Comparison of ENCODE assay signal across 18 cellular contexts in genomic region chrX:30414144-30414543, GRCh38.
DNase-seq lines count a peak whose midpoint lies in the region; ATAC-seq and TF ChIP-seq lines count a peak whose summit lies in the region.
"Had no signal": no experiment of that assay in that cellular context is flagged by ENCODE, and none has a peak within 500 bp of the region (broad histone marks: within the 10 kb centered on the region; RNA-seq: fewer than 3 reads in every experiment).

No MANE protein-coding gene starts in this region.

- H3K4me2 ChIP-seq in hepatocyte (no peak overlapping the region), osteoblast (ENCODE audit: insufficient read depth, low read length) (no peak overlapping the region)
- H3K4me2 ChIP-seq: GM23338 had no signal

- H3K36me3 ChIP-seq in hepatocyte (replicated peaks; ENCODE audit: insufficient read depth, low read depth) (no peaks in the 10 kb centered on the region), osteoblast (ENCODE audit: insufficient read depth, low read length) (no peaks in the 10 kb centered on the region)

- H3K4me1 ChIP-seq in hepatocyte (ENCODE audit: insufficient read depth) (no peaks in the 10 kb centered on the region), osteoblast (ENCODE audit: insufficient read depth, low read length) (no peaks in the 10 kb centered on the region)

- H3K27ac ChIP-seq in hepatocyte (no peak overlapping the region), osteoblast (ENCODE audit: low read depth, low read length) (no peak overlapping the region)

- H3K27me3 ChIP-seq in hepatocyte (no peaks in the 10 kb centered on the region), osteoblast (ENCODE audit: insufficient read depth, low read length) (no peaks in the 10 kb centered on the region)

- H3K9me3 ChIP-seq in hepatocyte (ENCODE audit: low read depth): no peaks in the 10 kb centered on the region
- no peaks in the 10 kb centered on the region for H3K9me3 ChIP-seq in osteoblast (ENCODE audit: low read depth, low read length)
- H3K9me3 ChIP-seq: mucosa of descending colon had no signal

- H3K79me2 ChIP-seq in hepatocyte (no peaks in the 10 kb centered on the region), osteoblast (ENCODE audit: insufficient read depth, low read length) (no peaks in the 10 kb centered on the region)

- H3K4me3 ChIP-seq in hepatocyte: no peak overlapping the region
- H3K4me3 ChIP-seq in osteoblast (ENCODE audit: insufficient read depth, low read length): no peak overlapping the region
- H3K4me3 ChIP-seq: GM23338, mucosa of descending colon had no signal

- no peaks in the 10 kb centered on the region for H3K9me2 ChIP-seq in hepatocyte (replicated peaks; ENCODE audit: insufficient read depth)

- ATAC-seq in GM18517 (IDR thresholded peaks at IDR 0.05; ENCODE audit: unreplicated experiment) (peak; percentile 81), GM21825 (IDR thresholded peaks at IDR 0.05; ENCODE audit: unreplicated experiment) (peak; percentile 76), HG02588 (IDR thresholded peaks at IDR 0.05; ENCODE audit: unreplicated experiment) (no peak)
- ATAC-seq: activated CD4-positive, alpha-beta T cell treated with anti-CD3 and anti-CD28 coated beads for 36 hours; activated T-cell treated with anti-CD3 and anti-CD28 coated beads, Interleukin-2, amount 50 U/mL, for 4 hours; GM23338; mucosa of descending colon; PC-3; stimulated activated memory B cell treated with anti-CD40 and anti-IgM and Interleukin-4, amounts not matched to agents 10 μg/mL and 1 μg/mL and 100 μg/mL, for 72 hours; T-cell had no signal

- H4K20me1 ChIP-seq in hepatocyte (ENCODE audit: insufficient read depth, poor library complexity, severe bottlenecking) (no peaks in the 10 kb centered on the region), osteoblast (ENCODE audit: insufficient read depth, low read length) (no peaks in the 10 kb centered on the region)

- 70% methylated on average over 3 of the region's 3 CpGs for WGBS in hepatocyte (ENCODE audit: low lambda C conversion rate, missing lambda C conversion rate)

- DNase-seq in NCI-H1092 (lab: John Stamatoyannopoulos, UW): peak; percentile 4
- peak; percentile 11 for DNase-seq in hepatocyte (ENCODE audit: low spot score)
- no peak for DNase-seq in activated naive CD4-positive, alpha-beta T cell treated with Interleukin-2 at 50 U/mL for 16 hours
- no peak for DNase-seq in activated T-cell treated with anti-CD3 and anti-CD28 coated beads, Interleukin-2, amount 50 U/mL, for 1 hour
- no peak for DNase-seq in osteoblast (ENCODE audit: insufficient read length, low spot score, missing footprints)
- DNase-seq: activated CD4-positive, alpha-beta T cell treated with anti-CD3 and anti-CD28 coated beads for 36 hours; activated T-cell treated with anti-CD3 and anti-CD28 coated beads, Interleukin-2, amount 50 U/mL, for 4 hours; EL; KG1; mucosa of descending colon; NCI-H2029; PC-3; T-cell had no signal

- no peak for TF ChIP-seq CTCF in hepatocyte (IDR thresholded peaks at IDR 0.05; ENCODE audit: poor library complexity)
- TF ChIP-seq CTCF in osteoblast (IDR thresholded peaks at IDR 0.05; ENCODE audit: extremely low read depth, low read depth, low read length): no peak

- H2AFZ ChIP-seq in hepatocyte (no peak overlapping the region), osteoblast (ENCODE audit: low read length) (no peak overlapping the region)
- H2AFZ ChIP-seq: GM23338 had no signal

Comparison
In these comparisons a context has a peak if more than half of its experiments do, and no peak if none do; other contexts are left out.
1. DNase-seq: peak in NCI-H1092 (single experiment) and hepatocyte (single experiment); none in activated naive CD4-positive, alpha-beta T cell treated with Interleukin-2 at 50 U/mL for 16 hours (single experiment), activated T-cell treated with anti-CD3 and anti-CD28 coated beads, Interleukin-2, amount 50 U/mL, for 1 hour (single experiment) and osteoblast (single experiment).